ENCODE assay signal across 11 cellular contexts in the genomic region with DNA sequence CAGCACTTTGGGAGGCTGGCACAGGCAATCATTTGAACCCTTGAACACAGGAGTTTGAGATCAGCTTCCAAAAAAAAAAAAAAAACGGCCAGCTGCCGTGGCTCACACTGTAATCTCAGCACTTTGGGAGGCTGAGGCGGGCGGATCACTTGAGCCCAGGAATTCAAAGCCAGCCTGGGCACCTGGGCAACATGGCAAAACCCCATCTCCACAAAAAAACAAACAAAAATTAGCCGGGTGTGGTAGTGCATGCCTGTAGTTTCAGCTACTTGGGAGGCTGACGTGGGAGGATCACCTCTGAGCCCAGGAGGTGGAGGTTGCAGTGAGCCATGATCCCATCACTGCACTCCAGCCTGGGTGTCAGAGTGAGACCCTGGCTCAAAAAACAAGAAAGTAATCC. TPM values are rescaled to one million over a fixed set of nuclear protein-coding genes. Genes with fewer than 3 reads are reported as not detected.
DNase-seq lines count a peak whose midpoint lies in the region; ATAC-seq and TF ChIP-seq lines count a peak whose summit lies in the region.
"Had no signal": no experiment of that assay in that cellular context is flagged by ENCODE, and none has a peak within 500 bp of the region (broad histone marks: within the 10 kb centered on the region; RNA-seq: fewer than 3 reads in every experiment).

No MANE protein-coding gene starts in this region.

- ATAC-seq in CD4-positive, CD25-positive, alpha-beta regulatory T cell (ENCODE audit: low read depth in 2 of 2) = no peak
- ATAC-seq in PC-3 (no peak), lower lobe of right lung (peak; percentile 34 to 43), HG03520 (IDR thresholded peaks at IDR 0.05; ENCODE audit: unreplicated experiment) (no peak), GM18868 (IDR thresholded peaks at IDR 0.05; ENCODE audit: unreplicated experiment) (no peak), GM18517 (IDR thresholded peaks at IDR 0.05; ENCODE audit: unreplicated experiment) (no peak)

- H3K27ac ChIP-seq in BLaER1 (no peak overlapping the region), PC-3 (ENCODE audit: low read length) (no peak overlapping the region), lower lobe of right lung (no peak overlapping the region)
- no peak overlapping the region for H3K27ac ChIP-seq in CD4-positive, CD25-positive, alpha-beta regulatory T cell (ENCODE audit: insufficient read depth, low read length, poor library complexity, severe bottlenecking)
- H3K27ac ChIP-seq: left ventricle myocardium inferior, tibial artery had no signal

- H3K27ac Mint-ChIP-seq in CD4-positive, CD25-positive, alpha-beta regulatory T cell = peak overlapping the region; percentile 11 to 59 (median 59)

- no peak overlapping the region for H2AFZ ChIP-seq in PC-3 (ENCODE audit: low read length)

- no peak overlapping the region for H3K9ac ChIP-seq in BLaER1
- no peak overlapping the region for H3K9ac ChIP-seq in PC-3 (ENCODE audit: low read length)

- H3K79me2 ChIP-seq in PC-3 (ENCODE audit: low read length) = peaks cover 98% of the 10 kb centered on the region

- peak overlapping the region; percentile 30; the same call in 1 of the 2 replicates for H3K4me2 ChIP-seq in BLaER1
- peak overlapping the region; percentile 52 for H3K4me2 ChIP-seq in PC-3 (ENCODE audit: low read length)

- H3K4me1 Mint-ChIP-seq in CD4-positive, CD25-positive, alpha-beta regulatory T cell = peaks cover 46 to 94% (median 81%) of the 10 kb centered on the region in 4 donors

- no peaks in the 10 kb centered on the region for H3K9me2 ChIP-seq in PC-3 (replicated peaks; ENCODE audit: low read length)

- no peaks in the 10 kb centered on the region for H3F3A ChIP-seq in PC-3 (ENCODE audit: low read length, unreplicated experiment)

- H3K9me3 ChIP-seq in BLaER1 = no peaks in the 10 kb centered on the region
- no peaks in the 10 kb centered on the region for H3K9me3 ChIP-seq in CD4-positive, CD25-positive, alpha-beta regulatory T cell (ENCODE audit: control insufficient read depth in 2 of 2, low read length in 2 of 2)
- H3K9me3 ChIP-seq in PC-3 (ENCODE audit: low read length) = no peaks in the 10 kb centered on the region
- H3K9me3 ChIP-seq in lower lobe of right lung = no peaks in the 10 kb centered on the region
- H3K9me3 ChIP-seq: left ventricle myocardium inferior, tibial artery had no signal

- peak overlapping the region; percentile 23 to 76 (median 62) for H3K4me3 Mint-ChIP-seq in CD4-positive, CD25-positive, alpha-beta regulatory T cell

- H4K20me1 ChIP-seq in BLaER1 = peaks cover 100% of the 10 kb centered on the region
- peaks cover 57% of the 10 kb centered on the region for H4K20me1 ChIP-seq in PC-3 (ENCODE audit: low read length)

- BruUV-seq in PC-3 (replicated peaks; lab: Mats Ljungman, UMichigan) = no TSS peak

- H3K27me3 ChIP-seq in BLaER1 (no peaks in the 10 kb centered on the region), PC-3 (ENCODE audit: low read length) (no peaks in the 10 kb centered on the region), lower lobe of right lung (ENCODE audit: low read depth) (no peaks in the 10 kb centered on the region)
- no peaks in the 10 kb centered on the region for H3K27me3 ChIP-seq in CD4-positive, CD25-positive, alpha-beta regulatory T cell (ENCODE audit: control insufficient read depth, insufficient read depth, low read length)
- H3K27me3 ChIP-seq: tibial artery had no signal

- POLR2A ChIA-PET in PC-3 (lab: Charles Lee; ENCODE audit: unreplicated experiment) = interaction anchor here (0.6 kb wide), 2 partner anchors 40 to 357 kb away, joined by 3 read pairs; no protein-coding TSS in a partner anchor

- H3K4me1 ChIP-seq in BLaER1 = peaks cover 68% of the 10 kb centered on the region
- peaks cover 80% of the 10 kb centered on the region for H3K4me1 ChIP-seq in CD4-positive, CD25-positive, alpha-beta regulatory T cell (ENCODE audit: control insufficient read depth, insufficient read depth, low read length, poor library complexity, severe bottlenecking)
- H3K4me1 ChIP-seq in PC-3 (ENCODE audit: insufficient read depth, low read length) = peaks cover 59% of the 10 kb centered on the region
- peaks cover 97% of the 10 kb centered on the region for H3K4me1 ChIP-seq in lower lobe of right lung

- intact Hi-C loops in PC-3 (cut with micrococcal nuclease) (no loop called here), lower lobe of right lung (cut with DNase I) (no loop called here)

- no peaks in the 10 kb centered on the region for H3K9me3 Mint-ChIP-seq in CD4-positive, CD25-positive, alpha-beta regulatory T cell

- H3K27me3 Mint-ChIP-seq in CD4-positive, CD25-positive, alpha-beta regulatory T cell = no peaks in the 10 kb centered on the region

- H3K4me3 ChIP-seq in BLaER1 (no peak overlapping the region), PC-3 (ENCODE audit: low read length) (no peak overlapping the region), lower lobe of right lung (no peak overlapping the region)
- peak overlapping the region; percentile 68 for H3K4me3 ChIP-seq in CD4-positive, CD25-positive, alpha-beta regulatory T cell (ENCODE audit: low read depth, low read length)
- H3K4me3 ChIP-seq: left ventricle myocardium inferior, tibial artery had no signal

- DNase-seq in CD4-positive, CD25-positive, alpha-beta regulatory T cell = no peak
- DNase-seq in PC-3 = no peak
- no peak for DNase-seq in lower lobe of right lung
- DNase-seq: foreskin fibroblast, left ventricle myocardium inferior, NCI-H446, tibial artery had no signal

- TF ChIP-seq CTCF in PC-3 (conservative IDR thresholded peaks at IDR 0.05; ENCODE audit: low read depth, low read length) = no peak
- no peak for TF ChIP-seq CTCF in lower lobe of right lung (IDR thresholded peaks at IDR 0.05)

- peaks cover 8% of the 10 kb centered on the region for H3K36me3 Mint-ChIP-seq in CD4-positive, CD25-positive, alpha-beta regulatory T cell

- CTCF ChIA-PET in PC-3 (lab: Charles Lee) = interaction anchor here (0.6 to 0.7 kb wide), 2 partner anchors 43 to 49 kb away, joined by 9 to 12 read pairs; no protein-coding TSS in a partner anchor

- peaks cover 21% of the 10 kb centered on the region; the same call in 1 of the 2 replicates for H3K36me3 ChIP-seq in BLaER1
- no peaks in the 10 kb centered on the region for H3K36me3 ChIP-seq in CD4-positive, CD25-positive, alpha-beta regulatory T cell (ENCODE audit: control insufficient read depth, insufficient read depth, low read length)
- no peaks in the 10 kb centered on the region for H3K36me3 ChIP-seq in PC-3 (ENCODE audit: low read depth, low read length)
- no peaks in the 10 kb centered on the region for H3K36me3 ChIP-seq in lower lobe of right lung
- H3K36me3 ChIP-seq: left ventricle myocardium inferior, tibial artery had no signal

RNA-seq across cellular contexts. Expression of gene GRB2, which starts 39.0 kb away (rescaled TPM):
- 142 TPM for total RNA-seq in CD4-positive, CD25-positive, alpha-beta regulatory T cell
- 100 to 1,000 TPM; 131 to 152 (median 138) TPM for polyA plus RNA-seq in CD4-positive, CD25-positive, alpha-beta regulatory T cell
- total RNA-seq in PC-3 (2014; rRNA removed) (224 and 282 TPM in 2 replicates), lower lobe of right lung (181 TPM)

Comparison
In these comparisons a context has a peak if more than half of its experiments do, and no peak if none do; other contexts are left out.
1. ATAC-seq: peak in lower lobe of right lung (2 of 2); none in CD4-positive, CD25-positive, alpha-beta regulatory T cell (0 of 2), PC-3 (single experiment), HG03520 (single experiment), GM18868 (single experiment) and GM18517 (single experiment).